1 cellular context compared by ENCODE assay signal in the genomic region with DNA sequence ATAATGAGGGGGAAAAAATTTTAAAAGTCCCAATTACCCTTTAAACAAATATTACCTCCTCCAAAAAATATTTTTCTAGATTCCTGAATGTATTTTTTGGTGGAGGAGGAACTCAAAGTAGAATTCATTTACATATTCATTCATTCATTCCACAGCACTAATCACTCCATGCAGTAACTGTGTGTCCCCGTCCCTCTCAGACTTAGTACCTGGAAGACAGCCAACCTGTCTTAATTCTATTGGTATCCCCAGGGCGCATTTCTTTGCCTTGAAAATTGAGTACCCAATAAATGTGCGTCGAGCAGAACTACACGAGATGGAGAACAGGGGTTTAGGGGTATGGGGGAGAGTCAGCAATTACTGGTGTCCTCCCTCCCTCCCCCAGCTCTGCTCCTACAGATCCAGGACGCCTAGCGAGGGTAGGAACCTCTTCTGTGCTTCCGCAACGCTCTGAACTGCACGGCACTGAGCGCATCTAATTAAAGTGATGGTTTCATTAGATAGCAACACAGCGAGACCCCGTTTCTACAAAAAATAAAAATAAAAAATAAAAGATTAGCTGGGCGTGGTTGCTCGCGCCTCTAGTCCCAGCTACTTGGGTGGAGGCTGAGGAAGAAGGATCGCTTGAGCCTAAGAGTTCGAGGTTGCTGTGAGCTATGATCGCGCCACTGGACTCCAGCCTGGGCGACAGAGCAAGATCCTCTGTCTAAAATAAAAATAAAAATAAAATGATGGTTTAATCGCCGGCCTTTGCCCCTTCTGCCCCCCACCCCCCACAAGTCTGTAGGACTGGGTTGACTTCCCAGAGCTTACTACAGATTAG.
TF ChIP-seq lines count a peak whose summit lies in the region.

No MANE protein-coding gene starts in this region.

TF ChIP-seq in endothelial cell of umbilical vein, 7 proteins besides CTCF, POLR2A, EP300 and RAD21:
- TF ChIP-seq FOS (IDR thresholded peaks at IDR 0.05; ENCODE audit: borderline replicate concordance, insufficient read depth, low read length), result no peak
- TF ChIP-seq MYC (IDR thresholded peaks at IDR 0.05; ENCODE audit: low read depth, low read length), result no peak
- no peak for TF ChIP-seq GATA2 (IDR thresholded peaks at IDR 0.05; ENCODE audit: insufficient read depth, insufficient read length, low read depth, low read length)
- TF ChIP-seq, protein P1, sequence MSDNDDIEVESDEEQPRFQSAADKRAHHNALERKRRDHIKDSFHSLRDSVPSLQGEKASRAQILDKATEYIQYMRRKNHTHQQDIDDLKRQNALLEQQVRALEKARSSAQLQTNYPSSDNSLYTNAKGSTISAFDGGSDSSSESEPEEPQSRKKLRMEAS (IDR thresholded peaks at IDR 0.05; ENCODE audit: insufficient read depth, insufficient read length), result no peak
- TF ChIP-seq EZH2 (IDR thresholded peaks at IDR 0.05; ENCODE audit: borderline replicate concordance, low read depth, low read length, severe bottlenecking), result no peak
- no peak for TF ChIP-seq POLR2AphosphoS5 (IDR thresholded peaks at IDR 0.05; ENCODE audit: insufficient read depth, low read depth, low read length)
- no peak for TF ChIP-seq JUN (IDR thresholded peaks at IDR 0.05; ENCODE audit: borderline replicate concordance, insufficient read depth, insufficient read length, low read depth)
